Comparison of ENCODE assay signal across 34 cellular contexts in genomic region chr2:195408811-195409210, GRCh38.
"Had no signal": no experiment of that assay in that cellular context is flagged by ENCODE, and none has a peak within 500 bp of the region (broad histone marks: within the 10 kb centered on the region; RNA-seq: fewer than 3 reads in every experiment).

No MANE protein-coding gene starts in this region.

- H3K27me3 Mint-ChIP-seq: activated B cell treated with CpG ODN at 0.5 μM for 24 hours; activated CD4-positive, alpha-beta memory T cell treated with anti-CD3 and anti-CD28 coated beads for 36 hours had no signal

- DNase-seq: activated B cell treated with CpG ODN at 0.5 μM for 24 hours; activated CD4-positive, alpha-beta memory T cell treated with anti-CD3 and anti-CD28 coated beads for 36 hours; activated CD4-positive, alpha-beta T cell treated with anti-CD3 and anti-CD28 coated beads for 4 hours; activated CD4-positive, alpha-beta T cell treated with anti-CD3 and anti-CD28 coated beads, Interleukin-2, amount 50 U/mL, for 1 hour; activated CD4-positive, CD25-positive, alpha-beta regulatory T cell treated with anti-CD3 and anti-CD28 coated beads, Interleukin-2, amount 50 U/mL, for 72 hours; activated CD8-positive, alpha-beta memory T cell treated with anti-CD3 and anti-CD28 coated beads, Interleukin-2, amount 50 U/mL, for 4 hours; activated gamma-delta T cell treated with Interleukin-2 at 50 U/mL for 16 hours; activated naive CD4-positive, alpha-beta T cell treated with anti-CD3 and anti-CD28 coated beads for 36 hours; activated T-cell treated with anti-CD3 and anti-CD28 coated beads for 4 hours; activated T-cell treated with anti-CD3 and anti-CD28 coated beads, Interleukin-2, amount 50 U/mL, for 4 hours; adrenal gland; caudate nucleus; cerebellar nuclear complex; NCI-H1417 treated with DMSO at 0.1 percent for 48 hours; NCI-H187 treated with DMSO at 0.1 percent for 48 hours; NCI-H2171 treated with DMSO at 0.1 percent for 48 hours; NCI-H446; NCI-H510A treated with DMSO at 0.1 percent for 48 hours; NCI-H526 treated with DMSO at 0.1 percent for 48 hours; PC-9; SIG-M5; SW 1271; T-helper 1 cell; T-helper 2 cell; T-helper 9 cell had no signal

- ATAC-seq: activated naive CD4-positive, alpha-beta T cell treated with anti-CD3 and anti-CD28 coated beads, Interleukin-2, amount 50 U/mL, for 72 hours; activated T-cell treated with anti-CD3 and anti-CD28 coated beads, Interleukin-2, amount 50 U/mL, for 4 hours; Right ventricle myocardium inferior; SK-N-SH treated with all-trans-retinoic acid at 6 μM for 48 hours had no signal

- FAIRE-seq: bronchial epithelial cell, RCC 7860 had no signal

- H3K9me3 ChIP-seq: adrenal gland had no signal

- H3K9me3 Mint-ChIP-seq: activated B cell treated with CpG ODN at 0.5 μM for 24 hours; activated CD4-positive, alpha-beta memory T cell treated with anti-CD3 and anti-CD28 coated beads for 36 hours; activated naive CD4-positive, alpha-beta T cell treated with anti-CD3 and anti-CD28 coated beads for 36 hours; activated T-cell treated with anti-CD3 and anti-CD28 coated beads, Interleukin-2, amount 50 U/mL, for 4 hours; brain had no signal

- H3K4me3 Mint-ChIP-seq: activated B cell treated with CpG ODN at 0.5 μM for 24 hours; activated CD4-positive, alpha-beta memory T cell treated with anti-CD3 and anti-CD28 coated beads for 36 hours; activated naive CD4-positive, alpha-beta T cell treated with anti-CD3 and anti-CD28 coated beads for 36 hours; activated T-cell treated with anti-CD3 and anti-CD28 coated beads, Interleukin-2, amount 50 U/mL, for 4 hours; activated T-helper 1 cell treated with anti-CD3 and anti-CD28 coated beads, Interleukin-12 subunit alpha, Interleukin-12 subunit beta, Interleukin-2, Interleukin-4 antibody, amounts not matched to agents 30 ng/mL and 10 ng/mL and 1 ng/mL, durations not matched to agents 14 hours and 24 hours and 36 hours; brain had no signal

- H3K27ac ChIP-seq: adrenal gland, PC-9, RWPE1, VCaP had no signal

- H3K36me3 ChIP-seq: adrenal gland had no signal

- H3K27me3 ChIP-seq: adrenal gland had no signal

- H3K4me3 ChIP-seq: adrenal gland, PC-9 had no signal

- H3K4me2 ChIP-seq: PC-9 had no signal

- H3K27ac Mint-ChIP-seq: activated B cell treated with CpG ODN at 0.5 μM for 24 hours; activated CD4-positive, alpha-beta memory T cell treated with anti-CD3 and anti-CD28 coated beads for 36 hours; activated naive CD4-positive, alpha-beta T cell treated with anti-CD3 and anti-CD28 coated beads for 36 hours; activated naive CD4-positive, alpha-beta T cell treated with anti-CD3 and anti-CD28 coated beads, Interleukin-2, amount 50 U/mL, for 72 hours; activated T-helper 1 cell treated with anti-CD3 and anti-CD28 coated beads, Interleukin-12 subunit alpha, Interleukin-12 subunit beta, Interleukin-2, Interleukin-4 antibody, amounts not matched to agents 30 ng/mL and 10 ng/mL and 1 ng/mL, durations not matched to agents 14 hours and 24 hours and 36 hours; brain had no signal

- H2AFZ ChIP-seq: PC-9 had no signal

- H3K4me1 Mint-ChIP-seq: activated B cell treated with CpG ODN at 0.5 μM for 24 hours had no signal

- H3K4me1 ChIP-seq: adrenal gland had no signal

- H3K36me3 Mint-ChIP-seq: activated CD4-positive, alpha-beta memory T cell treated with anti-CD3 and anti-CD28 coated beads for 36 hours; brain had no signal
